ENCODE assay signal across 10 cellular contexts in genomic region chr1:111204923-111205723, GRCh38. TPM values are rescaled to one million over a fixed set of nuclear protein-coding genes. Genes with fewer than 3 reads are reported as not detected.
A peak's percentile ranks its signal among the peaks of the same experiment; 100 is the strongest.
DNase-seq lines count a peak whose midpoint lies in the region; ATAC-seq and TF ChIP-seq lines count a peak whose summit lies in the region.
"Had no signal": no experiment of that assay in that cellular context is flagged by ENCODE, and none has a peak within 500 bp of the region (broad histone marks: within the 10 kb centered on the region; RNA-seq: fewer than 3 reads in every experiment).

No MANE protein-coding gene starts in this region.

- H3K27me3 ChIP-seq in lower lobe of right lung (ENCODE audit: low read depth) (no peaks in the 10 kb centered on the region), upper lobe of left lung (no peaks in the 10 kb centered on the region)

- H3K27me3 Mint-ChIP-seq in activated naive CD4-positive, alpha-beta T cell treated with anti-CD3 and anti-CD28 coated beads, Interleukin-2, amount 50 U/mL, for 24 hours: no peaks in the 10 kb centered on the region
- H3K27me3 Mint-ChIP-seq in WTC11 (ENCODE audit: low read depth): peaks cover 55% of the 10 kb centered on the region

- H3K27ac ChIP-seq in lower lobe of right lung (peak overlapping the region; percentile 94), upper lobe of left lung (peak overlapping the region; percentile 91 to 95 (median 93))

- in situ Hi-C loops in KBM-7 (cut with MboI; ENCODE audit: low pct_unique_long_range_greater_than_20kb, low sequenced_read_pairs): no loop called here

- TF ChIP-seq EP300 in upper lobe of left lung (IDR thresholded peaks at IDR 0.05): no peak

- H3K4me3 Mint-ChIP-seq in activated naive CD4-positive, alpha-beta T cell treated with anti-CD3 and anti-CD28 coated beads, Interleukin-2, amount 50 U/mL, for 24 hours: peak overlapping the region; percentile 76
- peak overlapping the region; percentile 62 for H3K4me3 Mint-ChIP-seq in WTC11

- H3K4me1 Mint-ChIP-seq in activated naive CD4-positive, alpha-beta T cell treated with anti-CD3 and anti-CD28 coated beads, Interleukin-2, amount 50 U/mL, for 24 hours: peaks cover 86% of the 10 kb centered on the region
- peaks cover 26% of the 10 kb centered on the region for H3K4me1 Mint-ChIP-seq in WTC11

- H3K36me3 ChIP-seq in lower lobe of right lung (no peaks in the 10 kb centered on the region), upper lobe of left lung (no peaks in the 10 kb centered on the region)

- CTCF ChIA-PET in WTC11 (lab: Charles Lee): no interaction called here

- peak overlapping the region; percentile 91 for H3K27ac Mint-ChIP-seq in activated naive CD4-positive, alpha-beta T cell treated with anti-CD3 and anti-CD28 coated beads, Interleukin-2, amount 50 U/mL, for 24 hours
- H3K27ac Mint-ChIP-seq in WTC11: no peak overlapping the region

- intact Hi-C loops in lower lobe of right lung (cut with DNase I): no loop called here

- no peak for TF ChIP-seq POLR2A in upper lobe of left lung (IDR thresholded peaks at IDR 0.05)

- peaks cover under 1% of the 10 kb centered on the region for H3K36me3 Mint-ChIP-seq in activated naive CD4-positive, alpha-beta T cell treated with anti-CD3 and anti-CD28 coated beads, Interleukin-2, amount 50 U/mL, for 24 hours
- no peaks in the 10 kb centered on the region for H3K36me3 Mint-ChIP-seq in WTC11

- no peak for DNase-seq in activated naive CD4-positive, alpha-beta T cell treated with Interleukin-2 at 50 U/mL for 16 hours
- DNase-seq in WTC11 (ENCODE audit: low spot score): no peak
- DNase-seq in lower lobe of right lung: no peak
- no peak for DNase-seq in upper lobe of left lung
- no peak for DNase-seq in KBM-7
- DNase-seq in NCI-H2171 (lab: John Stamatoyannopoulos, UW): no peak
- DNase-seq: NCI-H1048 had no signal

- no peak for ATAC-seq in WTC11
- no peak for ATAC-seq in lower lobe of right lung
- ATAC-seq in upper lobe of left lung (ENCODE audit: low FRiP score in 2 of 2): no peak
- no peak for ATAC-seq in HG03378 (IDR thresholded peaks at IDR 0.05; ENCODE audit: unreplicated experiment)

- POLR2A ChIA-PET in WTC11 (lab: Charles Lee): no interaction called here

- H3K4me3 ChIP-seq in lower lobe of right lung (peak overlapping the region; percentile 78), upper lobe of left lung (peak overlapping the region in 3 of 4 donors; percentile 54 to 79 (median 57))

- 60 to 64% methylated on average over 9 of the region's 9 CpGs for WGBS in upper lobe of left lung, 2 donors

- H3K9me3 ChIP-seq in lower lobe of right lung (no peaks in the 10 kb centered on the region), upper lobe of left lung (no peaks in the 10 kb centered on the region)

- no peaks in the 10 kb centered on the region for H3K9me3 Mint-ChIP-seq in activated naive CD4-positive, alpha-beta T cell treated with anti-CD3 and anti-CD28 coated beads, Interleukin-2, amount 50 U/mL, for 24 hours
- no peaks in the 10 kb centered on the region for H3K9me3 Mint-ChIP-seq in WTC11

- TF ChIP-seq CTCF in WTC11 (IDR thresholded peaks at IDR 0.05): no peak
- TF ChIP-seq CTCF in lower lobe of right lung (IDR thresholded peaks at IDR 0.05): no peak
- TF ChIP-seq CTCF in upper lobe of left lung (IDR thresholded peaks at IDR 0.05): no peak

- H3K4me1 ChIP-seq in lower lobe of right lung: peaks cover 55% of the 10 kb centered on the region
- peaks cover 40 to 53% (median 47%) of the 10 kb centered on the region in 4 donors for H3K4me1 ChIP-seq in upper lobe of left lung

TF ChIP-seq in WTC11, 78 proteins besides CTCF, POLR2A, EP300 and RAD21:
- no peak for TF ChIP-seq ZNF671 (CRISPR knock-in tag; IDR thresholded peaks at IDR 0.05)
- TF ChIP-seq KAT7 (CRISPR knock-in tag; IDR thresholded peaks at IDR 0.05; ENCODE audit: borderline replicate concordance): no peak
- no peak for TF ChIP-seq HMGA2 (CRISPR knock-in tag; IDR thresholded peaks at IDR 0.05)
- TF ChIP-seq FOXK1 (CRISPR knock-in tag; IDR thresholded peaks at IDR 0.05): no peak
- no peak for TF ChIP-seq ZNF281 (CRISPR knock-in tag; IDR thresholded peaks at IDR 0.05)
- TF ChIP-seq HMGXB4 (CRISPR knock-in tag; IDR thresholded peaks at IDR 0.05): no peak
- TF ChIP-seq TCF7 (CRISPR knock-in tag; IDR thresholded peaks at IDR 0.05; ENCODE audit: low read depth): no peak
- no peak for TF ChIP-seq USF2 (CRISPR knock-in tag; IDR thresholded peaks at IDR 0.05)

RNA-seq across cellular contexts. Expression of gene DENND2D, which starts 4.7 kb away (rescaled TPM):
- total RNA-seq in WTC11 (2021): 2.1 to 2.9 TPM (median 2.2 TPM) in 3 replicates
- total RNA-seq in lower lobe of right lung: 113 TPM
- total RNA-seq in upper lobe of left lung: 100 to 1,000 TPM in 1 of 6 donors, 10 to 100 TPM in 5; 44.4 to 154 (median 64.8) TPM

RNA-seq across cellular contexts. Expression of gene CHI3L2, which starts 22.4 kb away (rescaled TPM):
- 0.41 to 0.61 TPM (median 0.41 TPM) in 3 replicates for total RNA-seq in WTC11 (2021)
- 31.2 TPM for total RNA-seq in lower lobe of right lung
- 100 to 1,000 TPM in 1 of 6 donors, 10 to 100 TPM in 4, 1 to 10 TPM in 1; 2.1 to 115 (median 21.3) TPM for total RNA-seq in upper lobe of left lung
- total RNA-seq: H1 had no signal

Comparison
In these comparisons a context has a peak if more than half of its experiments do, and no peak if none do; other contexts are left out.
1. RNA of gene DENND2D, which starts 4.7 kb away (total RNA-seq): 113 TPM in lower lobe of right lung (single experiment) and 44.4 to 154 TPM in upper lobe of left lung; 2.1 to 2.9 TPM in WTC11; every median in the first group is over 10 times any median in the second.